In the genomic region with DNA sequence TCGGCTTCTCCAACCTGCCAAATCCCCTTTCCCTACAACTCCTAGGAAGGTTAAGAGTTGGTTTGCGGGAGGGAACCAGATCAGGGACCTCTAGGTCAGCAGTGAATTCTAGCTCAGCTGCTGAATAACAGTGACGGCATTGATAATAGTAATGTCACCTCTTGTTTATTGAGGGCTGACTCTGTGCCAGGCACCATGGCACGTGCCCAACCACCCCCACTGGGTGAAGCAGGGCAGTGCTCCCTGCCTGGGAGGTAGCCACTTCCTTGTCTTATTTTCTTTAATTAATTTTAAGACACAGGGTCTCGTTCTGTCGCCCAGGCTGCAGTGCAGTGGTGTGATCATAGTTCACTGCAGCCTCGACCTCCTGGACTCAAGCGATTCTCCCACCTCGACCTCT, we compare ENCODE assay signal across 14 cellular contexts. TPM values are rescaled to one million over a fixed set of nuclear protein-coding genes. Genes with fewer than 3 reads are reported as not detected.
A peak's percentile ranks its signal among the peaks of the same experiment; 100 is the strongest.
DNase-seq lines count a peak whose midpoint lies in the region; ATAC-seq and TF ChIP-seq lines count a peak whose summit lies in the region.
"Had no signal": no experiment of that assay in that cellular context is flagged by ENCODE, and none has a peak within 500 bp of the region (broad histone marks: within the 10 kb centered on the region; RNA-seq: fewer than 3 reads in every experiment).

No MANE protein-coding gene starts in this region.

- H3K4me2 ChIP-seq in SK-N-SH: peak overlapping the region; percentile 78

- peak overlapping the region; percentile 15 for H3K4me3 Mint-ChIP-seq in neural crest cell
- H3K4me3 Mint-ChIP-seq: activated CD4-positive, alpha-beta memory T cell treated with anti-CD3 and anti-CD28 coated beads, Interleukin-2, amount 10 ng/mL, durations not matched to agents 7 days and 5 days; T-helper 2 cell treated with Interferon-gamma antibody and Interleukin-4, amounts not matched to agents 5 μg/mL and 100 μg/mL, for 36 hours had no signal

- no peak for TF ChIP-seq EP300 in SK-N-SH (IDR thresholded peaks at IDR 0.05; ENCODE audit: borderline replicate concordance in 1 of 2, low read depth in 1 of 2, low read length in 1 of 2)
- TF ChIP-seq EP300 in transverse colon (IDR thresholded peaks at IDR 0.05; ENCODE audit: low read depth): no peak

- TF ChIP-seq CTCF in SK-N-SH (IDR thresholded peaks at IDR 0.05) (no peak), coronary artery (IDR thresholded peaks at IDR 0.05) (no peak), neural crest cell (conservative IDR thresholded peaks at IDR 0.05) (no peak), transverse colon (IDR thresholded peaks at IDR 0.05) (no peak), omental fat pad (IDR thresholded peaks at IDR 0.05) (no peak)

- no peaks in the 10 kb centered on the region for H3K79me2 ChIP-seq in SK-N-SH (ENCODE audit: insufficient read depth)

- no peak overlapping the region; a peak in 1 of 4 replicates for H3K4me3 ChIP-seq in SK-N-SH (ENCODE audit: low read depth in 2 of 2, low read length in 1 of 2)
- no peak overlapping the region for H3K4me3 ChIP-seq in coronary artery
- no peak overlapping the region for H3K4me3 ChIP-seq in transverse colon

- H3K9me3 Mint-ChIP-seq in neural crest cell: no peaks in the 10 kb centered on the region
- H3K9me3 Mint-ChIP-seq: activated CD4-positive, alpha-beta memory T cell treated with anti-CD3 and anti-CD28 coated beads, Interleukin-2, amount 10 ng/mL, durations not matched to agents 7 days and 5 days; activated naive CD4-positive, alpha-beta T cell treated with anti-CD3 and anti-CD28 coated beads, Interleukin-2, amount 50 U/mL, for 72 hours; T-helper 2 cell treated with Interferon-gamma antibody and Interleukin-4, amounts not matched to agents 5 μg/mL and 100 μg/mL, for 36 hours had no signal

- ATAC-seq in SK-N-SH treated with all-trans-retinoic acid at 6 μM for 48 hours (no peak), omental fat pad (ENCODE audit: low FRiP score) (no peak)
- ATAC-seq: activated naive CD4-positive, alpha-beta T cell treated with anti-CD3 and anti-CD28 coated beads, Interleukin-2, amount 50 U/mL, for 72 hours had no signal

- intact Hi-C loops in transverse colon (cut with DNase I; ENCODE audit: low total_unique reads): no loop called here

- H3K9me2 ChIP-seq in SK-N-SH: no peaks in the 10 kb centered on the region

- H3K27ac ChIP-seq in SK-N-SH (ENCODE audit: low read depth in 2 of 2, low read length in 1 of 2): peak overlapping the region; percentile 44 to 96; a peak in 3 of 4 replicates
- peak overlapping the region; percentile 72 to 83 for H3K27ac ChIP-seq in coronary artery
- H3K27ac ChIP-seq in transverse colon: peak overlapping the region; percentile 68 to 89 (median 79)
- H3K27ac ChIP-seq: 22Rv1 had no signal

- no peaks in the 10 kb centered on the region for H4K20me1 ChIP-seq in SK-N-SH (ENCODE audit: insufficient read depth)

- H3K4me1 Mint-ChIP-seq in neural crest cell: peaks cover 12% of the 10 kb centered on the region

- TF ChIP-seq POLR2A in transverse colon (IDR thresholded peaks at IDR 0.05): no peak

- H3K36me3 ChIP-seq in SK-N-SH (replicated peaks in 1 of 2; ENCODE audit: control insufficient read depth in 1 of 2, insufficient read depth in 2 of 2, low read length in 1 of 2) (no peaks in the 10 kb centered on the region), transverse colon (no peaks in the 10 kb centered on the region)

- H3K27ac Mint-ChIP-seq in neural crest cell (ENCODE audit: unreplicated experiment): no peak overlapping the region
- H3K27ac Mint-ChIP-seq: activated CD4-positive, alpha-beta memory T cell treated with anti-CD3 and anti-CD28 coated beads, Interleukin-2, amount 10 ng/mL, durations not matched to agents 7 days and 5 days; activated naive CD4-positive, alpha-beta T cell treated with anti-CD3 and anti-CD28 coated beads, Interleukin-2, amount 50 U/mL, for 72 hours; T-helper 2 cell treated with Interferon-gamma antibody and Interleukin-4, amounts not matched to agents 5 μg/mL and 100 μg/mL, for 36 hours had no signal

- no peaks in the 10 kb centered on the region for H3K27me3 ChIP-seq in SK-N-SH (ENCODE audit: insufficient read depth)
- no peaks in the 10 kb centered on the region for H3K27me3 ChIP-seq in transverse colon

- H3K9me3 ChIP-seq in SK-N-SH (no peaks in the 10 kb centered on the region), transverse colon (no peaks in the 10 kb centered on the region)

- no peaks in the 10 kb centered on the region for H3K36me3 Mint-ChIP-seq in neural crest cell (ENCODE audit: low read depth)
- H3K36me3 Mint-ChIP-seq: activated naive CD4-positive, alpha-beta T cell treated with anti-CD3 and anti-CD28 coated beads, Interleukin-2, amount 50 U/mL, for 72 hours had no signal

- no peak for DNase-seq in SK-N-SH
- no peak for DNase-seq in coronary artery (ENCODE audit: low spot score)
- DNase-seq in neural crest cell (ENCODE audit: low read depth, low spot score): no peak
- no peak for DNase-seq in transverse colon
- DNase-seq in activated naive CD4-positive, alpha-beta T cell treated with anti-CD3 and anti-CD28 coated beads, Interleukin-2, amount 50 U/mL, for 16 hours: no peak
- no peak for DNase-seq in omental fat pad (ENCODE audit: low spot score)
- DNase-seq in GOT3 (lab: John Stamatoyannopoulos, UW): no peak
- DNase-seq: activated CD4-positive, alpha-beta memory T cell treated with anti-CD3 and anti-CD28 coated beads, Interleukin-2, amount 10 ng/mL, durations not matched to agents 7 days and 5 days had no signal

- peaks cover 27% of the 10 kb centered on the region for H3F3A ChIP-seq in SK-N-SH (replicated peaks; ENCODE audit: insufficient read depth)

- POLR2A ChIA-PET in SK-N-SH (lab: Yijun Ruan, JAX): no interaction called here

- peak overlapping the region; percentile 69; the same call in 1 of the 2 replicates for H3K9ac ChIP-seq in SK-N-SH

- H3K27me3 Mint-ChIP-seq in neural crest cell (ENCODE audit: low read depth): peaks cover 38% of the 10 kb centered on the region

- 75% methylated on average over 9 of the region's 9 CpGs for whole genome bisulfite sequencing in SK-N-SH (ENCODE audit: low lambda C conversion rate)
- 71 to 72% methylated on average over 5 to 9 of the region's 9 CpGs for WGBS in transverse colon (ENCODE audit: low coverage in 1 of 2), 2 donors

- in situ Hi-C loops in transverse colon (cut with MboI; ENCODE audit: low pct_ligation_motif_present in 1 of 4, low pct_unique_long_range_greater_than_20kb in 1 of 4, low sequenced_read_pairs in 3 of 4): loop anchor here in 1 of 4 donors (10.0 kb wide), 1 partner anchor 98 kb away; a partner anchor contains a TSS

- CTCF ChIA-PET in SK-N-SH (lab: Yijun Ruan, JAX): interaction anchor here (1.2 kb wide), 1 partner anchor 14 kb away, joined by 3 read pairs; no protein-coding TSS in a partner anchor

- H2AFZ ChIP-seq in SK-N-SH (ENCODE audit: low read depth): no peak overlapping the region

- H3K4me1 ChIP-seq in SK-N-SH (ENCODE audit: control insufficient read depth in 1 of 2, insufficient read depth in 2 of 2, low read depth in 1 of 2, low read length in 1 of 2) (peaks cover 6 to 37% of the 10 kb centered on the region in 2 experiments; a peak in 3 of 4 replicates), transverse colon (peaks cover 29 to 44% (median 32%) of the 10 kb centered on the region in 4 donors)

- TF ChIP-seq RAD21 in SK-N-SH (IDR thresholded peaks at IDR 0.05; ENCODE audit: low read length): no peak

TF ChIP-seq in SK-N-SH, 30 proteins besides CTCF, POLR2A, EP300 and RAD21 (continues in another document):
- TF ChIP-seq FOSL2 (IDR thresholded peaks at IDR 0.05; ENCODE audit: borderline replicate concordance, low read depth) (no peak), GABPA (IDR thresholded peaks at IDR 0.05; ENCODE audit: low read depth) (no peak), RXRA (IDR thresholded peaks at IDR 0.05; ENCODE audit: borderline replicate concordance, low read depth) (no peak), NFIC (IDR thresholded peaks at IDR 0.05; ENCODE audit: borderline replicate concordance) (no peak), POLR2AphosphoS5 (IDR thresholded peaks at IDR 0.05; ENCODE audit: low read depth, low read length) (no peak), EZH2phosphoT487 (IDR thresholded peaks at IDR 0.05; ENCODE audit: borderline replicate concordance, low read depth) (no peak), TCF12 (IDR thresholded peaks at IDR 0.05) (no peak), JUND (IDR thresholded peaks at IDR 0.05) (no peak)

TF ChIP-seq in SK-N-SH treated with all-trans-retinoic acid at 6 μM for 48 hours, 23 proteins besides CTCF, POLR2A, EP300 and RAD21 (continues in another document):
- TF ChIP-seq ESRRG (CRISPR knock-in tag; IDR thresholded peaks at IDR 0.05): no peak
- no peak for TF ChIP-seq ZNF565 (CRISPR knock-in tag; conservative IDR thresholded peaks at IDR 0.05; ENCODE audit: low read depth)
- no peak for TF ChIP-seq PPARA (CRISPR knock-in tag; IDR thresholded peaks at IDR 0.05; ENCODE audit: borderline replicate concordance)
- no peak for TF ChIP-seq SNAI2 (CRISPR knock-in tag; IDR thresholded peaks at IDR 0.05)
- TF ChIP-seq ISL1 (CRISPR knock-in tag; IDR thresholded peaks at IDR 0.05): no peak
- TF ChIP-seq TCF4 (CRISPR knock-in tag; IDR thresholded peaks at IDR 0.05; ENCODE audit: borderline replicate concordance): no peak
- TF ChIP-seq, protein P1, sequence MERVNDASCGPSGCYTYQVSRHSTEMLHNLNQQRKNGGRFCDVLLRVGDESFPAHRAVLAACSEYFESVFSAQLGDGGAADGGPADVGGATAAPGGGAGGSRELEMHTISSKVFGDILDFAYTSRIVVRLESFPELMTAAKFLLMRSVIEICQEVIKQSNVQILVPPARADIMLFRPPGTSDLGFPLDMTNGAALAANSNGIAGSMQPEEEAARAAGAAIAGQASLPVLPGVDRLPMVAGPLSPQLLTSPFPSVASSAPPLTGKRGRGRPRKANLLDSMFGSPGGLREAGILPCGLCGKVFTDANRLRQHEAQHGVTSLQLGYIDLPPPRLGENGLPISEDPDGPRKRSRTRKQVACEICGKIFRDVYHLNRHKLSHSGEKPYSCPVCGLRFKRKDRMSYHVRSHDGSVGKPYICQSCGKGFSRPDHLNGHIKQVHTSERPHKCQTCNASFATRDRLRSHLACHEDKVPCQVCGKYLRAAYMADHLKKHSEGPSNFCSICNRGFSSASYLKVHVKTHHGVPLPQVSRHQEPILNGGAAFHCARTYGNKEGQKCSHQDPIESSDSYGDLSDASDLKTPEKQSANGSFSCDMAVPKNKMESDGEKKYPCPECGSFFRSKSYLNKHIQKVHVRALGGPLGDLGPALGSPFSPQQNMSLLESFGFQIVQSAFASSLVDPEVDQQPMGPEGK (CRISPR knock-in tag; IDR thresholded peaks at IDR 0.05; ENCODE audit: borderline replicate concordance): no peak

RNA-seq across cellular contexts. Expression of a gene that starts 5.5 kb away (rescaled TPM):
- 16.8 and 24.6 TPM in 2 replicates for polyA plus RNA-seq in SK-N-SH (2012; rRNA removed)
- polyA plus RNA-seq in SK-N-SH (2012; cell fraction: cytosol; rRNA removed): 9.9 and 11.5 TPM in 2 replicates
- 42.1 and 47.8 TPM in 2 replicates for polyA plus RNA-seq in SK-N-SH (2012; cell fraction: nucleus; rRNA removed)
- 0.16 and 0.26 TPM in 2 replicates for total RNA-seq in neural crest cell
- 10 to 100 TPM; 13.5 to 28.8 (median 22.8) TPM for total RNA-seq in transverse colon
- 10 to 100 TPM; 31.3 to 97.6 (median 59.5) TPM for total RNA-seq in omental fat pad
- total RNA-seq: activated naive CD4-positive, alpha-beta T cell treated with anti-CD3 and anti-CD28 coated beads, Interleukin-2, amount 50 U/mL, for 72 hours had no signal

RNA-seq across cellular contexts. Expression of a gene that starts 15.6 kb away (rescaled TPM):
- 0.03 and 0.08 TPM in 2 replicates for polyA plus RNA-seq in SK-N-SH (2012; rRNA removed)
- polyA plus RNA-seq in SK-N-SH (2012; cell fraction: cytosol; rRNA removed): 0.01 and 0.03 TPM in 2 replicates
- 0.61 and 1.2 TPM in 2 replicates for polyA plus RNA-seq in SK-N-SH (2012; cell fraction: nucleus; rRNA removed)
- total RNA-seq in neural crest cell (0.68 and 0.98 TPM in 2 replicates), transverse colon (1 to 10 TPM in 1 of 4 donors, under 1 TPM in 3; 0.32 to 6.2 (median 0.53) TPM), omental fat pad (1 to 10 TPM in 1 of 4 donors, under 1 TPM in 3; 0.12 to 1.3 (median 0.45) TPM)
- total RNA-seq: dermis blood vessel endothelial cell, pulmonary artery endothelial cell had no signal

Comparison
In these comparisons a context has a peak if more than half of its experiments do, and no peak if none do; other contexts are left out.
1. RNA of a gene that starts 5.5 kb away (total RNA-seq): 31.3 to 97.6 TPM in omental fat pad and 13.5 to 28.8 TPM in transverse colon; 0.16 to 0.26 TPM in neural crest cell; every median in the first group is over 10 times any median in the second.
2. Peak in every context shown above with its lines, with median percentiles within 50 percentile points of each other: H3K27ac ChIP-seq.